Comparison of ENCODE assay signal across 18 cellular contexts in the genomic region with DNA sequence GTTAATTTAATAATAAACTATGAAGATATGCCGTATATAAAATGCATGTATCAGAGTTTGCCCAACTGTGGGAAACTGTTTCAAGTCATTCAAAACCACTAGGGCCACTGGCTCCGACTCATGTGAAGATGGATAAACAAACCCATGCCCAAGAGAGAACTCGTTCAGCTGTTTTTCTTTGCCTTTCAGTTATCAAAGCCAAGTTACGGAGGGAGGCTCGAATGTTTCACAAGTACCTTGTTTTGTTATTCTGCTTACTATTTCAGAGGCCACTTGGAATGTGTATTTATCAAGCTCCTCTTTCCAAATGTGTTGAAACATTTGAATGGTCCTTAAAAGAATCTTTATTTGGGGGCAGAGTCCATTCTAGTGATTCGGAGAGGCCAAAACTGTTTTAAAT.
A peak's percentile ranks its signal among the peaks of the same experiment; 100 is the strongest.
DNase-seq lines count a peak whose midpoint lies in the region; ATAC-seq, FAIRE-seq and TF ChIP-seq lines count a peak whose summit lies in the region.
"Had no signal": no experiment of that assay in that cellular context is flagged by ENCODE, and none has a peak within 500 bp of the region (broad histone marks: within the 10 kb centered on the region; RNA-seq: fewer than 3 reads in every experiment).

No MANE protein-coding gene starts in this region.

- TF ChIP-seq RAD21 in HepG2 (CRISPR knock-in tag; IDR thresholded peaks at IDR 0.05): no peak

- no peak for TF ChIP-seq POLR2A in HepG2 (IDR thresholded peaks at IDR 0.05; ENCODE audit: insufficient read depth in 1 of 2, low read depth in 2 of 2, low read length in 2 of 2)
- no peak for TF ChIP-seq POLR2A in GM12891 (IDR thresholded peaks at IDR 0.05; ENCODE audit: low read depth, low read length)

- no TSS peak for BruUV-seq in HepG2 (replicated peaks; lab: Mats Ljungman, UMichigan)

- 24% methylated on average over 6 of the region's 6 CpGs for WGBS in HepG2 (ENCODE audit: low lambda C conversion rate)

- no peak overlapping the region for H3K4me3 ChIP-seq in choroid plexus epithelial cell (ENCODE audit: low read depth, low read length)
- no peak overlapping the region for H3K4me3 ChIP-seq in HepG2 (replicated peaks in 1 of 3; ENCODE audit: insufficient read depth in 1 of 3, low read depth in 2 of 3, low read length in 3 of 3)
- no peak overlapping the region for H3K4me3 ChIP-seq in skin epidermis
- H3K4me3 ChIP-seq: cardiac muscle cell had no signal

- no peaks in the 10 kb centered on the region for H4K20me1 ChIP-seq in HepG2 (ENCODE audit: insufficient read depth, low read length)

- no peak for TF ChIP-seq CTCF in choroid plexus epithelial cell (conservative IDR thresholded peaks at IDR 0.05; ENCODE audit: low read depth, low read length)
- no peak for TF ChIP-seq CTCF in HepG2 (CRISPR knock-in tag; IDR thresholded peaks at IDR 0.05)

- H3K27me3 ChIP-seq in HepG2 (ENCODE audit: control insufficient read depth in 1 of 2, insufficient read depth in 2 of 2, low read length in 2 of 2): no peaks in the 10 kb centered on the region
- H3K27me3 ChIP-seq: cardiac muscle cell had no signal

- no peaks in the 10 kb centered on the region for H3K79me2 ChIP-seq in HepG2 (ENCODE audit: insufficient read depth, low read length)

- CTCF ChIA-PET in HepG2 (lab: Yijun Ruan, JAX; ENCODE audit: low intra/inter-chr PET ratio, low total read pairs): no interaction called here

- in situ Hi-C loops in HepG2 (cut with HindIII; ENCODE audit: extremely low pct_ligation_motif_present, low pct_unique_long_range_greater_than_20kb): no loop called here

- no peak for TF ChIP-seq EP300 in HepG2 (IDR thresholded peaks at IDR 0.05; ENCODE audit: low read depth in 2 of 2, low read length in 2 of 2)
- no peak for TF ChIP-seq EP300 in HepG2 (CRISPR knock-in tag; IDR thresholded peaks at IDR 0.05; ENCODE audit: borderline replicate concordance)

- H3K36me3 ChIP-seq in HepG2 (replicated peaks in 1 of 2; ENCODE audit: control insufficient read depth in 1 of 2, insufficient read depth in 2 of 2, low read length in 2 of 2): no peaks in the 10 kb centered on the region
- H3K36me3 ChIP-seq: cardiac muscle cell had no signal

- intact Hi-C loops in HepG2 (cut with micrococcal nuclease; ENCODE audit: unreplicated experiment): loop anchor here (10.0 kb wide), 1 partner anchor 101 kb away; no protein-coding TSS in a partner anchor

- DNase-seq in H4 (ENCODE audit: low spot score): peak; percentile 16
- peak; percentile 91 for DNase-seq in choroid plexus epithelial cell (ENCODE audit: low read depth)
- peak; percentile 9 for DNase-seq in HepG2 (ENCODE audit: low spot score)
- no peak for DNase-seq in GM12891 (ENCODE audit: insufficient read length, low spot score)
- DNase-seq in ureter (ENCODE audit: low spot score): no peak
- DNase-seq in activated effector memory CD4-positive, alpha-beta T cell treated with anti-CD3 and anti-CD28 coated beads, Interleukin-2, amount 50 U/mL, for 16 hours: no peak
- DNase-seq in midbrain (lab: John Stamatoyannopoulos, UW): no peak
- DNase-seq: activated CD4-positive, alpha-beta memory T cell treated with anti-CD3 and anti-CD28 coated beads for 36 hours; AML-193; kidney; natural killer cell; NCI-H1105; NCI-H226; retina; stimulated activated naive CD4-positive, alpha-beta T cell had no signal

- FAIRE-seq in HepG2 (lab: Jason Lieb, UNC) (no peak), GM12891 (lab: Jason Lieb, UNC) (no peak)
- FAIRE-seq: D721Med, kidney had no signal

- peaks cover 10% of the 10 kb centered on the region; the same call in 1 of the 2 replicates for H3K4me1 ChIP-seq in HepG2 (ENCODE audit: insufficient read depth, low read length)

- no peak overlapping the region for H3K9ac ChIP-seq in HepG2 (ENCODE audit: insufficient read depth, low read depth, low read length)

- H3K27ac ChIP-seq in HepG2 (ENCODE audit: extremely low read length, insufficient read depth, low read length): no peak overlapping the region
- H3K27ac ChIP-seq in skin epidermis: peak overlapping the region in 12 of 21 experiments; percentile 13 to 76 (median 46)
- H3K27ac ChIP-seq: cardiac muscle cell had no signal

- no peak overlapping the region for H2AFZ ChIP-seq in HepG2 (ENCODE audit: low read length)

- ATAC-seq in HepG2: no peak
- ATAC-seq: natural killer cell had no signal

- no peak overlapping the region for H3K4me2 ChIP-seq in HepG2 (ENCODE audit: low read depth, low read length)

- H3K9me3 ChIP-seq in HepG2 (ENCODE audit: low read length): no peaks in the 10 kb centered on the region

- POLR2A ChIA-PET in HepG2 (lab: Yijun Ruan, JAX): no interaction called here

TF ChIP-seq in HepG2, 621 proteins besides CTCF, POLR2A, EP300 and RAD21:
- TF ChIP-seq ZNF17 (CRISPR knock-in tag; IDR thresholded peaks at IDR 0.05): no peak
- TF ChIP-seq HNRNPK (IDR thresholded peaks at IDR 0.05; ENCODE audit: low read depth, low read length, poor library complexity, severe bottlenecking): no peak
- no peak for TF ChIP-seq NFE2 (CRISPR knock-in tag; IDR thresholded peaks at IDR 0.05)
- TF ChIP-seq FIP1L1 (IDR thresholded peaks at IDR 0.05; ENCODE audit: borderline replicate concordance, insufficient read depth, low read depth, low read length): no peak
- TF ChIP-seq, protein P1, sequence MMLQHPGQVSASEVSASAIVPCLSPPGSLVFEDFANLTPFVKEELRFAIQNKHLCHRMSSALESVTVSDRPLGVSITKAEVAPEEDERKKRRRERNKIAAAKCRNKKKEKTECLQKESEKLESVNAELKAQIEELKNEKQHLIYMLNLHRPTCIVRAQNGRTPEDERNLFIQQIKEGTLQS (CRISPR knock-in tag; IDR thresholded peaks at IDR 0.05): no peak
- TF ChIP-seq ZSCAN30 (CRISPR knock-in tag; IDR thresholded peaks at IDR 0.05): no peak
- no peak for TF ChIP-seq PTBP1 (IDR thresholded peaks at IDR 0.05; ENCODE audit: low read depth, low read length, poor library complexity, severe bottlenecking)
- no peak for TF ChIP-seq ZNF564 (CRISPR knock-in tag; IDR thresholded peaks at IDR 0.05)
- TF ChIP-seq HNRNPLL (IDR thresholded peaks at IDR 0.05; ENCODE audit: low read depth, low read length, poor library complexity, severe bottlenecking): no peak
- no peak for TF ChIP-seq RFX1 (IDR thresholded peaks at IDR 0.05)
- TF ChIP-seq FOXK2 (IDR thresholded peaks at IDR 0.05): no peak
- TF ChIP-seq ZNF678 (CRISPR knock-in tag; IDR thresholded peaks at IDR 0.05): no peak

TF ChIP-seq in GM12891, 5 proteins besides CTCF, POLR2A, EP300 and RAD21:
- TF ChIP-seq TAF1 (IDR thresholded peaks at IDR 0.05; ENCODE audit: low read depth, low read length) (no peak), POLR2AphosphoS5 (IDR thresholded peaks at IDR 0.05; ENCODE audit: low read depth, low read length) (no peak), POU2F2 (IDR thresholded peaks at IDR 0.05; ENCODE audit: low read depth, low read length) (no peak), SPI1 (IDR thresholded peaks at IDR 0.05; ENCODE audit: low read depth, low read length) (no peak), PAX5 (IDR thresholded peaks at IDR 0.05; ENCODE audit: insufficient read depth, low read length, severe bottlenecking) (no peak)
TF ChIP-seq in GM12891: peak in this region for 0.

Comparison
In these comparisons a context has a peak if more than half of its experiments do, and no peak if none do; other contexts are left out.
1. DNase-seq: peak in H4 (single experiment), choroid plexus epithelial cell (single experiment) and HepG2 (single experiment); none in GM12891 (single experiment), ureter (single experiment), activated effector memory CD4-positive, alpha-beta T cell treated with anti-CD3 and anti-CD28 coated beads, Interleukin-2, amount 50 U/mL, for 16 hours (single experiment) and midbrain (single experiment).